9 cellular contexts compared by ENCODE assay signal in genomic region chr14:101960225-101960624, GRCh38. TPM values are rescaled to one million over a fixed set of nuclear protein-coding genes. Genes with fewer than 3 reads are reported as not detected.
DNase-seq lines count a peak whose midpoint lies in the region; ATAC-seq, FAIRE-seq and TF ChIP-seq lines count a peak whose summit lies in the region.
"Had no signal": no experiment of that assay in that cellular context is flagged by ENCODE, and none has a peak within 500 bp of the region (broad histone marks: within the 10 kb centered on the region; RNA-seq: fewer than 3 reads in every experiment).

No MANE protein-coding gene starts in this region.

- H3K9me3 ChIP-seq in BLaER1 (no peaks in the 10 kb centered on the region), right cardiac atrium (ENCODE audit: control insufficient read depth, low read length) (no peaks in the 10 kb centered on the region)

- DNase-seq in HEK293T (ENCODE audit: extremely low spot score): peak; percentile 45
- no peak for DNase-seq in activated B cell treated with CpG ODN at 0.5 μM for 24 hours
- peak; percentile 20 to 32 (median 24) for DNase-seq in immature natural killer cell
- no peak for DNase-seq in right cardiac atrium
- no peak for DNase-seq in GM12892 (ENCODE audit: insufficient read length)
- DNase-seq in superior temporal gyrus (ENCODE audit: extremely low spot score): no peak
- DNase-seq: Right ventricle myocardium superior had no signal

- H3K36me3 ChIP-seq in BLaER1: no peaks in the 10 kb centered on the region

- peak overlapping the region; percentile 35 for H3K27ac Mint-ChIP-seq in activated B cell treated with CpG ODN at 0.5 μM for 24 hours
- peak overlapping the region in 1 of 6 donors; percentile 64 for H3K27ac Mint-ChIP-seq in immature natural killer cell

- CTCF ChIA-PET in HEK293T (lab: Yijun Ruan, JAX): interaction anchor here (0.6 to 2.6 kb wide), 7 partner anchors 12 to 332 kb away, joined by 3 to 20 read pairs (median 3); no protein-coding TSS in a partner anchor
- CTCF ChIA-PET in activated B cell treated with CpG ODN at 0.5 μM for 24 hours (lab: Charles Lee): interaction anchor here (0.5 to 2.6 kb wide), 3 partner anchors 32 to 238 kb away, joined by 3 to 16 read pairs (median 3); no protein-coding TSS in a partner anchor

- H3K27me3 Mint-ChIP-seq in activated B cell treated with CpG ODN at 0.5 μM for 24 hours (no peaks in the 10 kb centered on the region), immature natural killer cell (ENCODE audit: low read depth in 3 of 3) (peaks cover 2 to 9% (median 2%) of the 10 kb centered on the region in 3 donors)

- peaks cover 8% of the 10 kb centered on the region for H4K20me1 ChIP-seq in BLaER1

- no peak for FAIRE-seq in GM12892 (lab: Jason Lieb, UNC)

- intact Hi-C loops in activated B cell treated with CpG ODN at 0.5 μM for 24 hours (cut with micrococcal nuclease): loop anchor here (2.0 to 5.0 kb wide), 4 partner anchors 117 to 1427 kb away; partner anchors contain the start of gene MARK3
- intact Hi-C loops in right cardiac atrium (cut with DNase I): loop anchor here in 1 of 4 donors (10.0 kb wide), 2 partner anchors 125 to 245 kb away; partner anchors contain the start of gene HSP90AA1

- POLR2A ChIA-PET in HEK293T (lab: Yijun Ruan, JAX): interaction anchor here (1.0 kb wide), 1 partner anchor 12 kb away, joined by 5 read pairs; no protein-coding TSS in a partner anchor
- POLR2A ChIA-PET in activated B cell treated with CpG ODN at 0.5 μM for 24 hours (lab: Charles Lee): interaction anchor here (0.7 kb wide), 1 partner anchor 42 kb away, joined by 6 read pairs; no protein-coding TSS in a partner anchor

- H3K9ac ChIP-seq in BLaER1: no peak overlapping the region

- no peaks in the 10 kb centered on the region for H3K9me3 Mint-ChIP-seq in activated B cell treated with CpG ODN at 0.5 μM for 24 hours
- no peaks in the 10 kb centered on the region for H3K9me3 Mint-ChIP-seq in immature natural killer cell

- H3K4me3 Mint-ChIP-seq in activated B cell treated with CpG ODN at 0.5 μM for 24 hours (no peak overlapping the region), immature natural killer cell (no peak overlapping the region)

- H3K27me3 ChIP-seq in BLaER1 (no peaks in the 10 kb centered on the region), right cardiac atrium (ENCODE audit: control insufficient read depth, insufficient read depth) (no peaks in the 10 kb centered on the region)

- ATAC-seq in activated B cell treated with CpG ODN at 0.5 μM for 24 hours (ENCODE audit: low read depth) (no peak), right cardiac atrium (no peak), HG03432 (IDR thresholded peaks at IDR 0.05; ENCODE audit: unreplicated experiment) (no peak)

- peak overlapping the region; percentile 13; the same call in 1 of the 2 replicates for H3K27ac ChIP-seq in BLaER1
- H3K27ac ChIP-seq in right cardiac atrium (ENCODE audit: low read length): no peak overlapping the region

- H3K4me1 ChIP-seq in BLaER1 (peaks cover 29% of the 10 kb centered on the region), right cardiac atrium (ENCODE audit: control insufficient read depth, insufficient read depth, low read length) (no peaks in the 10 kb centered on the region)

- TF ChIP-seq POLR2A in GM12892 (IDR thresholded peaks at IDR 0.05; ENCODE audit: low read depth, low read length): no peak

- 49% methylated on average over 13 of the region's 13 CpGs for WGBS in right cardiac atrium

- H3K4me1 Mint-ChIP-seq in activated B cell treated with CpG ODN at 0.5 μM for 24 hours (peaks cover 13% of the 10 kb centered on the region), immature natural killer cell (peaks cover 13 to 21% of the 10 kb centered on the region in 2 donors)

- H3K36me3 Mint-ChIP-seq in activated B cell treated with CpG ODN at 0.5 μM for 24 hours (ENCODE audit: low read depth) (peaks cover 1% of the 10 kb centered on the region), immature natural killer cell (no peaks in the 10 kb centered on the region)

- TF ChIP-seq CTCF in activated B cell treated with CpG ODN at 0.5 μM for 24 hours (IDR thresholded peaks at IDR 0.05): no peak

- no peak overlapping the region for H3K4me2 ChIP-seq in BLaER1

- no peak overlapping the region for H3K4me3 ChIP-seq in BLaER1
- H3K4me3 ChIP-seq in right cardiac atrium (ENCODE audit: low read length): no peak overlapping the region

TF ChIP-seq in HEK293T, 16 proteins besides CTCF, POLR2A, EP300 and RAD21:
- peak; percentile 98 for TF ChIP-seq ZNF384 (IDR thresholded peaks at IDR 0.05)
- TF ChIP-seq SP1 (IDR thresholded peaks at IDR 0.05): no peak
TF ChIP-seq in HEK293T: peak in this region for 1.

RNA-seq across cellular contexts. Expression of gene DYNC1H1, which starts 4.1 kb away (rescaled TPM):
- total RNA-seq in activated B cell treated with CpG ODN at 0.5 μM for 24 hours: 208 and 236 TPM in 2 replicates
- polyA plus RNA-seq in immature natural killer cell: 10 to 100 TPM; 15.7 to 78.5 (median 25.5) TPM
- 100 to 1,000 TPM; 287 to 411 (median 341) TPM for total RNA-seq in right cardiac atrium
- polyA plus RNA-seq in right cardiac atrium: 188 TPM
- polyA plus RNA-seq in GM12892 (2012; ENCODE audit: missing spikeins): 83.7 TPM

Comparison
In these comparisons a context has a peak if more than half of its experiments do, and no peak if none do; other contexts are left out.
1. DNase-seq: peak in HEK293T (single experiment) and immature natural killer cell (3 of 3); none in activated B cell treated with CpG ODN at 0.5 μM for 24 hours (single experiment), right cardiac atrium (0 of 3), GM12892 (single experiment) and superior temporal gyrus (single experiment).